ENCODE assay signal across 7 cellular contexts in the genomic region with DNA sequence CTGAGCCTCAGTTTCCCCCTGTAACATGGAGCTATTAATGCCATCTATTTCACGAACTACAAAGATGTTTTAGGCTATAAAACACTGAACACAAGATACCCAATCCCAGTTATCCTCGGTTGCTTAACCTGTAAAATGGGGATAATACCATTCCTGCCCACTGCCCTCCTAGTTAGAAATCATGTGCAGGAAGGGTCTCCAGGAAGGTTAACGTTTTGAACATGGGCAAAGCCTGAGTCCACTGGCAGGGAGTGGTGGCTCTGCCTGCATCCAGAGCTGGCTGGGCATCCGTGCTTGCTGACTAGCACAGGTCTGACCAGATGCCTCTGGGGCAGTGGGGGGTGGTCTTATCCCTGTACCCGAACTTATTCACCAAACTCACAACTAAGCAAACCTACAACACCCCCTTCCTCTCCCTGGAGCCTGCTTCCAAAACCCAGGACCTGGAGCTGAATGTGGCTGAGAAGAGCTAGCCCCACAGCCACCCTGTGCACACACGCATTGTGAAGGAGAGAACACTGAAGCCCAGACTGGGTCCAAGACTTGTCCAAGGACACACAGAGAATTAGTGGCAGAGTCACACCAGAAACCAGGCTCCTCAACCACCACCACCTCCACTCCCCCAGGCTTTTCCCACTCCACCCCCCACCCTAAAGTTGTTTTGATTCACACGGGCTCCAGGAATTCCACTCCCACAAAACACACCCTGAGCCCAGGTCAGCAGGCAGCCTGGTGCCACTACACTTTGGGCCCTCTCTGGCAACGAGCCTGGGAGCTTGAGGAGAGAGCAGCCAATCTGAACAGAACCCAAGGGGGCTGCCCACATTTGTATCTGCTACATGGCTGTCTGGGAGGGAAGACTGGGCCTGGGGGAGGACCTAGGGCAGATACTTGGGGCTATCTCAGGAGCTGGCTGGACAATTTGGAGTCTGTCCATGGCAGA. TPM values are rescaled to one million over a fixed set of nuclear protein-coding genes. Genes with fewer than 3 reads are reported as not detected.
DNase-seq lines count a peak whose midpoint lies in the region; ATAC-seq and TF ChIP-seq lines count a peak whose summit lies in the region.

No MANE protein-coding gene starts in this region.

- peaks cover 56% of the 10 kb centered on the region for H3K4me1 Mint-ChIP-seq in neural progenitor cell

- peak overlapping the region; percentile 90 for H3K4me2 ChIP-seq in DND-41 (ENCODE audit: insufficient read depth, low read length)
- peak overlapping the region; percentile 90 for H3K4me2 ChIP-seq in Karpas-422 (ENCODE audit: low read depth, low read length, poor library complexity, severe bottlenecking)
- H3K4me2 ChIP-seq in neural progenitor cell = peak overlapping the region; percentile 88

- H3K36me3 ChIP-seq in DND-41 (ENCODE audit: insufficient read depth, low read length) = peaks cover 50% of the 10 kb centered on the region
- no peaks in the 10 kb centered on the region for H3K36me3 ChIP-seq in Karpas-422 (ENCODE audit: insufficient read depth, low read length)
- no peaks in the 10 kb centered on the region for H3K36me3 ChIP-seq in neural progenitor cell

- H3K27me3 Mint-ChIP-seq in neural progenitor cell (ENCODE audit: insufficient read depth, low read depth) = peaks cover 10% of the 10 kb centered on the region

- H2AFZ ChIP-seq in DND-41 (ENCODE audit: low read depth, low read length) (no peak overlapping the region), Karpas-422 (ENCODE audit: low read length) (peak overlapping the region; percentile 45; the same call in 1 of the 2 replicates), neural progenitor cell (replicated peaks) (no peak overlapping the region)

- H3K9ac ChIP-seq in DND-41 (ENCODE audit: low read depth, low read length) = peak overlapping the region; percentile 94
- peak overlapping the region; percentile 76 for H3K9ac ChIP-seq in Karpas-422 (ENCODE audit: low read length)
- no peak overlapping the region for H3K9ac ChIP-seq in neural progenitor cell

- H3K27me3 ChIP-seq in DND-41 (ENCODE audit: insufficient read depth, low read length, poor library complexity) = no peaks in the 10 kb centered on the region
- H3K27me3 ChIP-seq in Karpas-422 (ENCODE audit: low read length) = no peaks in the 10 kb centered on the region
- peaks cover 22% of the 10 kb centered on the region for H3K27me3 ChIP-seq in neural progenitor cell

- DNase-seq in DND-41 (peak; percentile 53), Karpas-422 (peak; percentile 65), neural progenitor cell (ENCODE audit: low spot score) (no peak), iPS-NIHi11 (ENCODE audit: low spot score) (no peak)
- no peak for DNase-seq in activated naive CD4-positive, alpha-beta T cell treated with anti-CD3 and anti-CD28 coated beads, Interleukin-2, amount 50 U/mL, for 72 hours (ENCODE audit: low spot score in 2 of 2)
- DNase-seq in activated CD4-positive, CD25-positive, alpha-beta regulatory T cell (lab: John Stamatoyannopoulos, UW) = no peak

- H3K79me2 ChIP-seq in DND-41 (ENCODE audit: insufficient read depth, low read length) = peaks cover 69% of the 10 kb centered on the region
- peaks cover 59% of the 10 kb centered on the region for H3K79me2 ChIP-seq in Karpas-422 (ENCODE audit: low read length)
- peaks cover 12% of the 10 kb centered on the region for H3K79me2 ChIP-seq in neural progenitor cell (ENCODE audit: low read depth)

- TF ChIP-seq CTCF in DND-41 (IDR thresholded peaks at IDR 0.05; ENCODE audit: borderline replicate concordance, extremely low read depth, low read length, poor library complexity, severe bottlenecking) = no peak
- no peak for TF ChIP-seq CTCF in neural progenitor cell (IDR thresholded peaks at IDR 0.05)

- H3K4me1 ChIP-seq in DND-41 (ENCODE audit: insufficient read depth, low read length) (peaks cover 67% of the 10 kb centered on the region), Karpas-422 (ENCODE audit: low read length) (peaks cover 85% of the 10 kb centered on the region), neural progenitor cell (peaks cover 36% of the 10 kb centered on the region)

- peaks cover 45% of the 10 kb centered on the region for H3F3A ChIP-seq in neural progenitor cell (ENCODE audit: low read depth)

- no peaks in the 10 kb centered on the region for H3K9me3 Mint-ChIP-seq in activated naive CD4-positive, alpha-beta T cell treated with anti-CD3 and anti-CD28 coated beads, Interleukin-2, amount 50 U/mL, for 72 hours
- no peaks in the 10 kb centered on the region for H3K9me3 Mint-ChIP-seq in neural progenitor cell

- H3K36me3 Mint-ChIP-seq in activated naive CD4-positive, alpha-beta T cell treated with anti-CD3 and anti-CD28 coated beads, Interleukin-2, amount 50 U/mL, for 72 hours = peaks cover 6 to 16% of the 10 kb centered on the region in 2 donors
- no peaks in the 10 kb centered on the region for H3K36me3 Mint-ChIP-seq in neural progenitor cell

- H4K20me1 ChIP-seq in DND-41 (ENCODE audit: insufficient read depth, low read length) = peaks cover 49% of the 10 kb centered on the region
- peaks cover 7% of the 10 kb centered on the region; the same call in 1 of the 2 replicates for H4K20me1 ChIP-seq in Karpas-422 (ENCODE audit: insufficient read depth, low read depth, low read length)
- peaks cover 36% of the 10 kb centered on the region for H4K20me1 ChIP-seq in neural progenitor cell (ENCODE audit: low read depth)

- H3K9me3 ChIP-seq in DND-41 (ENCODE audit: insufficient read depth, low read length, severe bottlenecking) (no peaks in the 10 kb centered on the region), Karpas-422 (ENCODE audit: low read length) (no peaks in the 10 kb centered on the region), neural progenitor cell (ENCODE audit: low read depth) (no peaks in the 10 kb centered on the region)

- H3K4me3 Mint-ChIP-seq in neural progenitor cell = peak overlapping the region; percentile 89

- H3K27ac Mint-ChIP-seq in activated naive CD4-positive, alpha-beta T cell treated with anti-CD3 and anti-CD28 coated beads, Interleukin-2, amount 50 U/mL, for 72 hours = peak overlapping the region; percentile 76 to 82
- H3K27ac Mint-ChIP-seq in neural progenitor cell = peak overlapping the region; percentile 69

- H3K27ac ChIP-seq in DND-41 (ENCODE audit: low read length) = peak overlapping the region; percentile 93
- peak overlapping the region; percentile 95 for H3K27ac ChIP-seq in Karpas-422 (ENCODE audit: low read length)
- no peak overlapping the region for H3K27ac ChIP-seq in neural progenitor cell

- no peaks in the 10 kb centered on the region for H3K9me2 ChIP-seq in Karpas-422 (replicated peaks; ENCODE audit: insufficient read depth, low read length)

- ATAC-seq in DND-41 (ENCODE audit: insufficient read depth, low read depth) (no peak), GM18870 (IDR thresholded peaks at IDR 0.05; ENCODE audit: unreplicated experiment) (no peak)
- ATAC-seq in activated naive CD4-positive, alpha-beta T cell treated with anti-CD3 and anti-CD28 coated beads, Interleukin-2, amount 50 U/mL, for 72 hours = no peak

- H3K4me3 ChIP-seq in DND-41 (ENCODE audit: low read depth in 1 of 2, low read length in 2 of 2) (peak overlapping the region; percentile 78 to 80), Karpas-422 (ENCODE audit: low read length) (peak overlapping the region; percentile 78), neural progenitor cell (peak overlapping the region; percentile 65)

RNA-seq across cellular contexts. Expression of gene E2F2, which starts 1.6 kb away (rescaled TPM):
- 6.6 and 8.0 TPM in 2 replicates for total RNA-seq in Karpas-422 (2014; rRNA removed; shearing (Covaris generic); ENCODE audit: low replicate concordance)
- 10 to 100 TPM; 19.3 to 23.2 TPM for total RNA-seq in activated naive CD4-positive, alpha-beta T cell treated with anti-CD3 and anti-CD28 coated beads, Interleukin-2, amount 50 U/mL, for 72 hours
- 3.4 and 7.0 TPM in 2 replicates for total RNA-seq in neural progenitor cell (ENCODE audit: low replicate concordance)

RNA-seq across cellular contexts. Expression of gene ID3, which starts 29.9 kb away (rescaled TPM):
- 32.0 and 33.0 TPM in 2 replicates for total RNA-seq in Karpas-422 (2014; rRNA removed; shearing (Covaris generic); ENCODE audit: low replicate concordance)
- 100 to 1,000 TPM in 1 of 2 donors, 10 to 100 TPM in 1; 31.5 to 290 TPM for total RNA-seq in activated naive CD4-positive, alpha-beta T cell treated with anti-CD3 and anti-CD28 coated beads, Interleukin-2, amount 50 U/mL, for 72 hours
- 99.9 and 235 TPM in 2 replicates for total RNA-seq in neural progenitor cell (ENCODE audit: low replicate concordance)

RNA-seq across cellular contexts. Expression of gene ASAP3, which starts 45.4 kb away (rescaled TPM):
- total RNA-seq in Karpas-422 (2014; rRNA removed; shearing (Covaris generic); ENCODE audit: low replicate concordance) = 0.60 and 0.61 TPM in 2 replicates
- under 1 TPM; 0.95 to 0.98 TPM for total RNA-seq in activated naive CD4-positive, alpha-beta T cell treated with anti-CD3 and anti-CD28 coated beads, Interleukin-2, amount 50 U/mL, for 72 hours
- 3.9 and 8.7 TPM in 2 replicates for total RNA-seq in neural progenitor cell (ENCODE audit: low replicate concordance)

Comparison
In these comparisons a context has a peak if more than half of its experiments do, and no peak if none do; other contexts are left out.
1. DNase-seq: peak in DND-41 (single experiment) and Karpas-422 (single experiment); none in activated naive CD4-positive, alpha-beta T cell treated with anti-CD3 and anti-CD28 coated beads, Interleukin-2, amount 50 U/mL, for 72 hours (0 of 2), neural progenitor cell (single experiment), activated CD4-positive, CD25-positive, alpha-beta regulatory T cell (0 of 4) and iPS-NIHi11 (single experiment).
2. Peak in every context shown above with its lines, with median percentiles within 50 percentile points of each other: H3K4me2 ChIP-seq and H3K4me3 ChIP-seq.